In the genomic region with DNA sequence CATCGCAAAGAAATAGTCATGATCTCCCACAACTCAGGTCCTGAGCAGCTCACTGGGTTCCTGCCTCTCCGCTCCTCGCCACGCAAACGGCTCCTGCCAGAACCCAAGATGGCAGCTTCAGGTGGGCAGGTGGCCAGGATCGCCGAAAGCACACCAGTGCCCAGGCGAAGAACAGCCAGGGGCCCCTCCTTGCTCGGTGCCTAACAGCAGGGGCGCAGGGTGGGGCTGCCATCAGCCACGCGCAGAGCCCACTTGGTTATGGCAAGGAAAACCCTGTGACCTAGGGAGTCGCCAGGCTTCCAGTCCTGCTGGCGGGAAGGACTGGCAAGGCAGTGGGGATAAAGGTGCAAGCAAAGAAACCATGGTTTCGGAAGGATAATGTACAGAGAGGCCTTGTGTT, we compare ENCODE assay signal across 17 cellular contexts. TPM values are rescaled to one million over a fixed set of nuclear protein-coding genes. Genes with fewer than 3 reads are reported as not detected.
DNase-seq lines count a peak whose midpoint lies in the region; ATAC-seq, FAIRE-seq and TF ChIP-seq lines count a peak whose summit lies in the region.
"Had no signal": no experiment of that assay in that cellular context is flagged by ENCODE, and none has a peak within 500 bp of the region (broad histone marks: within the 10 kb centered on the region; RNA-seq: fewer than 3 reads in every experiment).

No MANE protein-coding gene starts in this region.

- H3K27ac ChIP-seq in right cardiac atrium (ENCODE audit: low read length) (no peak overlapping the region), K562 (ENCODE audit: extremely low read depth, low read depth, low read length) (no peak overlapping the region), psoas muscle (no peak overlapping the region)
- H3K27ac ChIP-seq: A549, SJSA1 had no signal

- H3K4me2 ChIP-seq in K562 (ENCODE audit: insufficient read depth, low read length): no peak overlapping the region
- H3K4me2 ChIP-seq: A549 had no signal

- WGBS in right cardiac atrium: 97% methylated on average over 15 of the region's 15 CpGs
- WGBS in K562 (ENCODE audit: insufficient coverage, low coverage, missing lambda C conversion rate): 92% methylated on average over 13 of the region's 15 CpGs
- 96 to 98% (median 98%) methylated on average over 15 of the region's 15 CpGs for WGBS in psoas muscle, 3 donors

- H3K79me2 ChIP-seq in K562 (ENCODE audit: control insufficient read depth, insufficient read depth, low read length): peaks cover 94% of the 10 kb centered on the region

- intact Hi-C loops in right cardiac atrium (cut with DNase I): no loop called here
- intact Hi-C loops in left ventricle myocardium superior (cut with micrococcal nuclease): no loop called here
- intact Hi-C loops in K562 (cut with micrococcal nuclease): no loop called here
- intact Hi-C loops in mucosa of descending colon (cut with DNase I, micrococcal nuclease): no loop called here
- intact Hi-C loops in psoas muscle (cut with DNase I): no loop called here

- peaks cover 21% of the 10 kb centered on the region for H4K20me1 ChIP-seq in K562 (replicated peaks; ENCODE audit: control insufficient read depth, insufficient read depth, low read length)

- no peak overlapping the region for H2AFZ ChIP-seq in K562 (ENCODE audit: low read depth, low read length)

- H3K4me1 ChIP-seq in right cardiac atrium (ENCODE audit: control insufficient read depth, insufficient read depth, low read length) (peaks cover 3% of the 10 kb centered on the region), K562 (replicated peaks in 1 of 2; ENCODE audit: control insufficient read depth in 2 of 2, insufficient read depth in 2 of 2, low read length in 2 of 2) (peaks cover 15 to 19% of the 10 kb centered on the region in 2 experiments; a peak in 4 of 5 replicates), mucosa of descending colon (ENCODE audit: low read depth) (peaks cover 5% of the 10 kb centered on the region), psoas muscle (peaks cover 30% of the 10 kb centered on the region)
- H3K4me1 ChIP-seq: A549, SJSA1 had no signal

- no peaks in the 10 kb centered on the region for H3K9me1 ChIP-seq in K562 (ENCODE audit: control insufficient read depth, insufficient read depth, low read length)

- TF ChIP-seq POLR2A in K562 (conservative IDR thresholded peaks at IDR 0.05): no peak

- no TSS peak for BruUV-seq in K562 (replicated peaks; lab: Mats Ljungman, UMichigan)

- in situ Hi-C loops in K562 (cut with MboI): no loop called here

- TF ChIP-seq EP300 in K562 (IDR thresholded peaks at IDR 0.05; ENCODE audit: low read length): no peak

- POLR2A ChIA-PET in K562 (lab: Yijun Ruan, JAX): interaction anchor here (0.7 to 2.4 kb wide), 7 partner anchors 8 to 136 kb away, joined by 3 to 9 read pairs (median 3); no protein-coding TSS in a partner anchor

- H3K4me3 ChIP-seq in right cardiac atrium (ENCODE audit: low read length) (no peak overlapping the region), K562 (no peak overlapping the region), mucosa of descending colon (no peak overlapping the region), psoas muscle (no peak overlapping the region)
- H3K4me3 ChIP-seq: A549, SJSA1 had no signal

- no peak for TF ChIP-seq RAD21 in K562 (CRISPR knock-in tag; conservative IDR thresholded peaks at IDR 0.05 in 1 of 2, IDR thresholded peaks at IDR 0.05 in 1 of 2)

- H3K9me3 ChIP-seq in right cardiac atrium (ENCODE audit: control insufficient read depth, low read length): no peaks in the 10 kb centered on the region
- H3K9me3 ChIP-seq in K562 (replicated peaks; ENCODE audit: control insufficient read depth, insufficient read depth, low read depth, low read length): no peaks in the 10 kb centered on the region
- no peaks in the 10 kb centered on the region for H3K9me3 ChIP-seq in mucosa of descending colon
- H3K9me3 ChIP-seq in psoas muscle: no peaks in the 10 kb centered on the region
- H3K9me3 ChIP-seq: A549, SJSA1 had no signal

- DNase-seq in right cardiac atrium: peak in 2 of 3 donors; percentile 53 to 63
- no peak for DNase-seq in left ventricle myocardium superior
- DNase-seq in K562 (ENCODE audit: extremely low read depth in 1 of 4, low spot score in 3 of 4): no peak
- no peak for DNase-seq in mucosa of descending colon
- DNase-seq in psoas muscle: no peak
- DNase-seq: Calu3; CD8-positive, alpha-beta T cell; DMS79; NCI-H1105; NCI-H1694 had no signal

- no peaks in the 10 kb centered on the region for H3K27me3 ChIP-seq in right cardiac atrium (ENCODE audit: control insufficient read depth, insufficient read depth)
- H3K27me3 ChIP-seq in K562 (ENCODE audit: control insufficient read depth in 2 of 2, insufficient read depth in 2 of 2, low read length in 2 of 2): no peaks in the 10 kb centered on the region
- no peaks in the 10 kb centered on the region for H3K27me3 ChIP-seq in psoas muscle (ENCODE audit: insufficient read depth in 3 of 3, low read length in 2 of 3)
- H3K27me3 ChIP-seq: SJSA1 had no signal

- peak in 1 of 2 donors; percentile 46 for ATAC-seq in right cardiac atrium
- no peak for ATAC-seq in left ventricle myocardium superior
- no peak for ATAC-seq in K562
- ATAC-seq in mucosa of descending colon: peak; percentile 14
- ATAC-seq in HG02763 (IDR thresholded peaks at IDR 0.05; ENCODE audit: unreplicated experiment): no peak
- no peak for ATAC-seq in psoas muscle
- ATAC-seq in HG03439 (IDR thresholded peaks at IDR 0.05; ENCODE audit: unreplicated experiment): no peak
- ATAC-seq: A549; CD8-positive, alpha-beta T cell; Panc1 had no signal

- no peak for FAIRE-seq in K562 (lab: Jason Lieb, UNC)
- FAIRE-seq: A549, GM12892, GM18507 had no signal

- H3K36me3 ChIP-seq in K562 (ENCODE audit: control insufficient read depth, insufficient read depth, low read length): no peaks in the 10 kb centered on the region
- no peaks in the 10 kb centered on the region for H3K36me3 ChIP-seq in mucosa of descending colon (ENCODE audit: low read depth)
- H3K36me3 ChIP-seq in psoas muscle (ENCODE audit: insufficient read depth in 1 of 2, low read depth in 1 of 2): no peaks in the 10 kb centered on the region
- H3K36me3 ChIP-seq: SJSA1 had no signal

- peak overlapping the region in 1 of 2 experiments; percentile 65; a peak in 2 of 4 replicates for H3K9ac ChIP-seq in K562 (ENCODE audit: insufficient read depth in 1 of 2, low read depth in 2 of 2, low read length in 2 of 2)

- CTCF ChIA-PET in K562 (lab: Yijun Ruan, JAX; ENCODE audit: low intra/inter-chr PET ratio): no interaction called here

- no peak for TF ChIP-seq CTCF in K562 (IDR thresholded peaks at IDR 0.05 in 2 of 3, conservative IDR thresholded peaks at IDR 0.05 in 1 of 3; ENCODE audit: insufficient read depth in 2 of 3, low read depth in 1 of 3, low read length in 3 of 3)
- no peak for TF ChIP-seq CTCF in mucosa of descending colon (IDR thresholded peaks at IDR 0.05)
- no peak for TF ChIP-seq CTCF in psoas muscle (IDR thresholded peaks at IDR 0.05)

RNA-seq across cellular contexts. Expression of a gene that starts 47.5 kb away (rescaled TPM):
- total RNA-seq in right cardiac atrium: 10 to 100 TPM; 18.4 to 22.4 (median 21.1) TPM
- 10.8 TPM for polyA plus RNA-seq in right cardiac atrium
- 18.3 TPM for total RNA-seq in left ventricle myocardium superior
- 87.6 and 197 TPM in 2 replicates for total RNA-seq in K562 (2011; cell fraction: chromatin; rRNA removed; ENCODE audit: low replicate concordance)
- 58.9 and 75.1 TPM in 2 replicates for total RNA-seq in K562 (2011; cell fraction: nucleolus; rRNA removed)
- 72.0 and 86.5 TPM in 2 replicates for total RNA-seq in K562 (2011; cell fraction: nucleoplasm; rRNA removed)
- total RNA-seq in K562 (2014; rRNA removed): 23.6 and 37.2 TPM in 2 replicates
- 37.9 and 42.9 TPM in 2 replicates for total RNA-seq in K562 (2014; rRNA removed; fragmentation: Illumina TruSeq; extraction: Trizol)
- 33.3 and 38.9 TPM in 2 replicates for total RNA-seq in K562 (2015; rRNA removed; fragmentation: Illumina TruSeq; extraction: Trizol)
- total RNA-seq in K562 (2021): 24.2 and 24.4 TPM in 2 replicates
- 12.3 and 17.7 TPM in 2 replicates for polyA plus RNA-seq in K562 (2011; rRNA removed)
- 2.4 and 4.6 TPM in 2 replicates for polyA plus RNA-seq in K562 (2011; cell fraction: cytosol; rRNA removed)
- 22.1 and 25.6 TPM in 2 replicates for polyA plus RNA-seq in K562 (2011; cell fraction: nucleus; rRNA removed)
- polyA plus RNA-seq in K562 (2012): 12.7 and 14.0 TPM in 2 replicates
- polyA plus RNA-seq in K562 (2014; fragmentation: Illumina TruSeq; extraction: Trizol): 16.9 and 18.5 TPM in 2 replicates
- polyA plus RNA-seq in K562 (2014; fragmentation: Nextera tagmentation; extraction: Ambion mirVana): 10 to 100 TPM in 1 of 2 experiments, 1 to 10 TPM in 1; 8.4 to 11.8 TPM
- polyA plus RNA-seq in K562 (2014; rRNA removed): 13.1 and 14.3 TPM in 2 replicates
- polyA minus RNA-seq in K562 (2011; rRNA and poly(A)+ RNA removed): 50.5 and 54.9 TPM in 2 replicates
- 16.7 and 29.3 TPM in 2 replicates for polyA minus RNA-seq in K562 (2011; cell fraction: cytosol; rRNA and poly(A)+ RNA removed)
- 34.6 and 80.0 TPM in 2 replicates for polyA minus RNA-seq in K562 (2011; cell fraction: nucleus; rRNA and poly(A)+ RNA removed)
- total RNA-seq in mucosa of descending colon: 10 to 100 TPM; 25.9 to 40.5 (median 37.3) TPM
- 10 to 100 TPM; 12.8 to 16.0 (median 14.6) TPM for total RNA-seq in psoas muscle
- 10 to 100 TPM in 1 of 3 donors, 1 to 10 TPM in 2; 2.9 to 13.7 (median 8.8) TPM for polyA plus RNA-seq in psoas muscle

RNA-seq across cellular contexts. Expression of a gene that starts 47.9 kb away (rescaled TPM):
- total RNA-seq in right cardiac atrium (10 to 100 TPM; 29.7 to 33.5 (median 31.0) TPM), left ventricle myocardium superior (29.8 TPM), K562 (2014; rRNA removed) (18.8 and 29.7 TPM in 2 replicates), K562 (2014; rRNA removed; fragmentation: Illumina TruSeq; extraction: Trizol) (50.3 and 66.8 TPM in 2 replicates), K562 (2015; rRNA removed; fragmentation: Illumina TruSeq; extraction: Trizol) (35.6 and 36.7 TPM in 2 replicates), K562 (2021) (56.3 and 59.1 TPM in 2 replicates), mucosa of descending colon (10 to 100 TPM; 26.4 to 40.8 (median 34.1) TPM), psoas muscle (10 to 100 TPM; 21.1 to 39.5 (median 28.9) TPM)
- polyA plus RNA-seq in right cardiac atrium (22.0 TPM), K562 (2011; rRNA removed) (79.2 and 98.2 TPM in 2 replicates), K562 (2014; fragmentation: Illumina TruSeq; extraction: Trizol) (70.4 and 72.1 TPM in 2 replicates), K562 (2014; fragmentation: Nextera tagmentation; extraction: Ambion mirVana) (100 to 1,000 TPM in 1 of 2 experiments, 10 to 100 TPM in 1; 97.8 to 104 TPM), K562 (2014; rRNA removed) (45.5 and 47.2 TPM in 2 replicates), psoas muscle (10 to 100 TPM; 17.9 to 49.5 (median 34.0) TPM)
- 7.8 and 28.4 TPM in 2 replicates for total RNA-seq in K562 (2011; cell fraction: chromatin; rRNA removed; ENCODE audit: low replicate concordance)
- 5.3 and 8.7 TPM in 2 replicates for total RNA-seq in K562 (2011; cell fraction: nucleolus; rRNA removed)
- 15.0 and 24.5 TPM in 2 replicates for total RNA-seq in K562 (2011; cell fraction: nucleoplasm; rRNA removed)
- polyA plus RNA-seq in K562 (2011; cell fraction: cytosol; rRNA removed): 25.8 and 49.3 TPM in 2 replicates
- polyA plus RNA-seq in K562 (2011; cell fraction: nucleus; rRNA removed): 17.2 and 24.5 TPM in 2 replicates
- polyA plus RNA-seq in K562 (2012): 39.7 and 48.5 TPM in 2 replicates
- polyA minus RNA-seq in K562 (2011; rRNA and poly(A)+ RNA removed): 53.9 and 65.6 TPM in 2 replicates
- 21.8 and 24.4 TPM in 2 replicates for polyA minus RNA-seq in K562 (2011; cell fraction: cytosol; rRNA and poly(A)+ RNA removed)
- 6.7 and 18.1 TPM in 2 replicates for polyA minus RNA-seq in K562 (2011; cell fraction: nucleus; rRNA and poly(A)+ RNA removed)

Comparison
In these comparisons a context has a peak if more than half of its experiments do, and no peak if none do; other contexts are left out.
1. DNase-seq: peak in right cardiac atrium (2 of 3); none in left ventricle myocardium superior (single experiment), K562 (0 of 4), mucosa of descending colon (0 of 3) and psoas muscle (0 of 2).